In the genomic region with DNA sequence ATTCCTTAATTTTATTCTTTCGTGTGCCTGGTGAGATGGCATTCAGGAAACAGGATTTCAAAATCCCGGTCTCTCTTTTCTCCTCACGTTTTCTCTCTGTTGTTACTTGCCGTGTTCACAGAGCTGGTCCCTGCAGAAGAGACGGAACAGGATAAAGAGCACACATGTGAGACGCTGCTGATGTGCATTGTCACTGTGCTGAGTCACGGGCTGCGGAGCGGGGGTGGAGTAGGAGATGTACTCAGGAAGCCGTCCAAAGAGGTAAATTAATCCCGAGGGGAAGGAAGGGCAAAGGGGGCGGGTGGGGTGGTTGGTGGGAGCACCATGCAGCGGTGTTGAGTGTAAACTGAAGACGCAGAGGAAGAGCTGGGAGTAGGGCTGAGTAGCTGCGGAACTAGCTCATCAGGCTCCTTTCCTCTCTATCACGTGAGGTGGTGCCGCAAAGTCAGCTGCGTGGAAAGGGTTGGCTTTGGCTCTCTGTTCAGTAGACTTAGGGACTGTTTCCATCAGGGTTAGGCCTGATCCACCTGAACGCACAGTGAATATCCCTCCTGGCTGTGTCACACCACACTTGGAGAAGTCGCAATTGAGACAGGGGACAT, we compare ENCODE assay signal across 12 cellular contexts.
DNase-seq lines count a peak whose midpoint lies in the region; ATAC-seq, FAIRE-seq and TF ChIP-seq lines count a peak whose summit lies in the region.
"Had no signal": no experiment of that assay in that cellular context is flagged by ENCODE, and none has a peak within 500 bp of the region (broad histone marks: within the 10 kb centered on the region; RNA-seq: fewer than 3 reads in every experiment).

No MANE protein-coding gene starts in this region.

- H3K4me1 Mint-ChIP-seq in natural killer cell treated with Interleukin-12 subunit alpha and Interleukin-12 subunit beta and Interleukin-15 and Interleukin-18, amount 100 ng/mL, for 72 hours (ENCODE audit: low read depth in 2 of 2): peaks cover 31 to 45% of the 10 kb centered on the region in 2 donors

- DNase-seq in CD1c-positive myeloid dendritic cell (ENCODE audit: extremely low spot score) (peak; percentile 76), RPMI7951 (ENCODE audit: low read depth) (peak; percentile 53), fibroblast of pulmonary artery (ENCODE audit: low read depth) (peak; percentile 40), cortex of kidney (lab: John Stamatoyannopoulos, UW) (no peak), small intestine (no peak), UCSD-AML1 (lab: John Stamatoyannopoulos, UW; ENCODE audit: unreplicated experiment) (no peak)
- DNase-seq in natural killer cell treated with Interleukin-12 subunit alpha and Interleukin-12 subunit beta and Interleukin-15 and Interleukin-18, amount 100 ng/mL, for 72 hours (ENCODE audit: low spot score): no peak
- DNase-seq: CD4-positive, CD25-positive, alpha-beta regulatory T cell; GOT3; NCI-H226; SW 1271 had no signal

- peaks cover 63% of the 10 kb centered on the region for H3K36me3 Mint-ChIP-seq in natural killer cell treated with Interleukin-12 subunit alpha and Interleukin-12 subunit beta and Interleukin-15 and Interleukin-18, amount 100 ng/mL, for 72 hours

- no peaks in the 10 kb centered on the region for H3K4me1 ChIP-seq in small intestine (ENCODE audit: control insufficient read depth in 2 of 2, insufficient read depth in 1 of 2, low read depth in 1 of 2, low read length in 1 of 2)

- H3K27ac Mint-ChIP-seq in natural killer cell treated with Interleukin-12 subunit alpha and Interleukin-12 subunit beta and Interleukin-15 and Interleukin-18, amount 100 ng/mL, for 72 hours: peak overlapping the region; percentile 2 to 77

- peaks cover 0 to 8% of the 10 kb centered on the region in 2 donors for H3K36me3 ChIP-seq in small intestine (ENCODE audit: control insufficient read depth in 2 of 2, insufficient read depth in 2 of 2, low read length in 2 of 2)

- no peaks in the 10 kb centered on the region for H3K27me3 ChIP-seq in small intestine (ENCODE audit: control insufficient read depth in 2 of 2, insufficient read depth in 2 of 2, low read length in 2 of 2)

- H3K4me3 ChIP-seq in fibroblast of pulmonary artery (replicated peaks; ENCODE audit: low read depth, low read length): no peak overlapping the region
- H3K4me3 ChIP-seq in small intestine (ENCODE audit: low read depth in 1 of 2, low read length in 2 of 2): no peak overlapping the region

- no peak for FAIRE-seq in small intestine (lab: Jason Lieb, UNC)

- no peaks in the 10 kb centered on the region for H3K9me3 ChIP-seq in small intestine (ENCODE audit: control insufficient read depth, low read depth)

- no peaks in the 10 kb centered on the region for H3K27me3 Mint-ChIP-seq in natural killer cell treated with Interleukin-12 subunit alpha and Interleukin-12 subunit beta and Interleukin-15 and Interleukin-18, amount 100 ng/mL, for 72 hours
- H3K27me3 Mint-ChIP-seq: CD4-positive, CD25-positive, alpha-beta regulatory T cell had no signal

- H3K27ac ChIP-seq in small intestine (ENCODE audit: low read depth in 1 of 2, low read length in 1 of 2): peak overlapping the region in 1 of 2 donors; percentile 41

- no peak for ATAC-seq in natural killer cell treated with Interleukin-12 subunit alpha and Interleukin-12 subunit beta and Interleukin-15 and Interleukin-18, amount 100 ng/mL, for 72 hours
- no peak for ATAC-seq in HG02973 (IDR thresholded peaks at IDR 0.05; ENCODE audit: unreplicated experiment)

- TF ChIP-seq CTCF in fibroblast of pulmonary artery (IDR thresholded peaks at IDR 0.05; ENCODE audit: low read length, missing control alignments): no peak

- 88 to 94% (median 89%) methylated on average over 20 of the region's 20 CpGs for WGBS in small intestine, 3 donors

- peak overlapping the region; percentile 45 for H3K4me3 Mint-ChIP-seq in natural killer cell treated with Interleukin-12 subunit alpha and Interleukin-12 subunit beta and Interleukin-15 and Interleukin-18, amount 100 ng/mL, for 72 hours
- H3K4me3 Mint-ChIP-seq: CD4-positive, CD25-positive, alpha-beta regulatory T cell had no signal

- no peaks in the 10 kb centered on the region for H3K9me3 Mint-ChIP-seq in natural killer cell treated with Interleukin-12 subunit alpha and Interleukin-12 subunit beta and Interleukin-15 and Interleukin-18, amount 100 ng/mL, for 72 hours

Comparison
In these comparisons a context has a peak if more than half of its experiments do, and no peak if none do; other contexts are left out.
1. DNase-seq: peak in CD1c-positive myeloid dendritic cell (single experiment), RPMI7951 (single experiment) and fibroblast of pulmonary artery (single experiment); none in natural killer cell treated with Interleukin-12 subunit alpha and Interleukin-12 subunit beta and Interleukin-15 and Interleukin-18, amount 100 ng/mL, for 72 hours (single experiment), cortex of kidney (single experiment), small intestine (single experiment) and UCSD-AML1 (single experiment).